Comparison of ENCODE assay signal across 8 cellular contexts in the genomic region with DNA sequence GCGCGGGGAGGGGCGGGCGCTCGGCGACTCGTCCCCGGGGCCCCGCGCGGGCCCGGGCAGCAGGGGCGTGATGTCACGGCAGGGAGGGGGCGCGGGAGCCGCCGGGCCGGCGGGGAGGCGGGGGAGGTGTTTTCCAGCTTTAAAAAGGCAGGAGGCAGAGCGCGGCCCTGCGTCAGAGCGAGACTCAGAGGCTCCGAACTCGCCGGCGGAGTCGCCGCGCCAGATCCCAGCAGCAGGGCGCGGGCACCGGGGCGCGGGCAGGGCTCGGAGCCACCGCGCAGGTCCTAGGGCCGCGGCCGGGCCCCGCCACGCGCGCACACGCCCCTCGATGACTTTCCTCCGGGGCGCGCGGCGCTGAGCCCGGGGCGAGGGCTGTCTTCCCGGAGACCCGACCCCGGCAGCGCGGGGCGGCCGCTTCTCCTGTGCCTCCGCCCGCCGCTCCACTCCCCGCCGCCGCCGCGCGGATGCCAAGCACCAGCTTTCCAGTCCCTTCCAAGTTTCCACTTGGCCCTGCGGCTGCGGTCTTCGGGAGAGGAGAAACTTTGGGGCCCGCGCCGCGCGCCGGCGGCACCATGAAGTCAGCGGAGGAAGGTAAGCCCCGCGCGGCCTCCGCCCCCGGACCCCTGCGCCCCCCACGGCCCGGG. TPM values are rescaled to one million over a fixed set of nuclear protein-coding genes. Genes with fewer than 3 reads are reported as not detected.
A peak's percentile ranks its signal among the peaks of the same experiment; 100 is the strongest.
DNase-seq lines count a peak whose midpoint lies in the region; ATAC-seq, FAIRE-seq and TF ChIP-seq lines count a peak whose summit lies in the region.

Gene NFATC1 (plus strand): TSS at position 170 of the 644 bp plus-strand sequence. CDS start 295 bp downstream, at position 465.

- peak within 1 kb of the TSS; percentile 30 for H3K4me3 ChIP-seq in brain microvascular endothelial cell (ENCODE audit: low read depth, low read length)

- in situ Hi-C loops in brain microvascular endothelial cell (cut with HindIII; ENCODE audit: low pct_ligation_motif_present, low sequenced_read_pairs) = loop anchor here (25.0 kb wide), 1 partner anchor 241 kb away; no protein-coding TSS in a partner anchor

- peaks cover 7 to 31% (median 27%) of the 10 kb centered on the region in 3 donors for H3K27me3 Mint-ChIP-seq in immature natural killer cell (ENCODE audit: low read depth in 3 of 3)

- peak within 1 kb of the TSS; percentile 80 to 90 (median 84) for H3K4me3 Mint-ChIP-seq in immature natural killer cell

- DNase-seq in Daoy (ENCODE audit: low read depth) (peak; percentile 80), HuH-7.5 (ENCODE audit: low spot score) (peak; percentile 48), T-helper 9 cell (peak; percentile 76), brain microvascular endothelial cell (peak; percentile 27), immature natural killer cell (peak; percentile 41 to 43 (median 42)), RCC 7860 (ENCODE audit: low spot score) (no peak)
- DNase-seq in stimulated activated CD4-positive, alpha-beta T cell treated with anti-CD3 and anti-CD28 coated beads, Interleukin-15, amount 100 ng/mL, for 48 hours (ENCODE audit: low read depth in 2 of 2) = peak; percentile 82 to 87

- peak within 1 kb of the TSS in 5 of 6 donors; percentile 35 to 82 (median 40) for H3K27ac Mint-ChIP-seq in immature natural killer cell

- H3K27ac ChIP-seq in brain microvascular endothelial cell = no peak within 1 kb of the TSS

- H3K36me3 ChIP-seq in brain microvascular endothelial cell (replicated peaks) = no peaks in the 10 kb centered on the region

- FAIRE-seq in RCC 7860 (lab: Jason Lieb, UNC) = no peak

- peaks cover 46% of the 10 kb centered on the region for H3K27me3 ChIP-seq in brain microvascular endothelial cell (replicated peaks)

- H3K36me3 Mint-ChIP-seq in immature natural killer cell = peaks cover 0 to 4% (median 0%) of the 10 kb centered on the region in 3 donors

- peaks cover 25 to 32% of the 10 kb centered on the region in 2 donors for H3K4me1 Mint-ChIP-seq in immature natural killer cell

- peaks cover 0 to 2% (median 0%) of the 10 kb centered on the region in 6 donors for H3K9me3 Mint-ChIP-seq in immature natural killer cell

- TF ChIP-seq CTCF in brain microvascular endothelial cell (IDR thresholded peaks at IDR 0.05; ENCODE audit: low read depth, low read length, missing control alignments) = no peak

- ATAC-seq in HG02840 (IDR thresholded peaks at IDR 0.05; ENCODE audit: low FRiP score, unreplicated experiment) = no peak

RNA-seq across cellular contexts. Expression of gene NFATC1, which starts in this region (rescaled TPM):
- total RNA-seq in Daoy (2014; rRNA removed; shearing (Covaris generic)) = 1.5 and 2.1 TPM in 2 replicates
- 10 to 100 TPM in 1 of 3 donors, 1 to 10 TPM in 2; 3.1 to 17.6 (median 8.9) TPM for polyA plus RNA-seq in immature natural killer cell
